ENCODE assay signal across 8 cellular contexts in genomic region chr1:26111530-26112406, GRCh38. TPM values are rescaled to one million over a fixed set of nuclear protein-coding genes. Genes with fewer than 3 reads are reported as not detected.
DNase-seq lines count a peak whose midpoint lies in the region; TF ChIP-seq lines count a peak whose summit lies in the region.

PDIK1L (plus strand) TSS chr1:26111824; CDS start chr1:26114309, 2,485 bp downstream.

- H3K36me3 ChIP-seq in neutrophil = no peaks in the 10 kb centered on the region
- H3K36me3 ChIP-seq in subcutaneous abdominal adipose tissue (ENCODE audit: control insufficient read depth in 5 of 5, insufficient read depth in 5 of 5, low read length in 5 of 5) = peaks cover 5 to 13% (median 7%) of the 10 kb centered on the region in 5 donors

- in situ Hi-C loops in SK-MEL-5 (cut with HindIII; ENCODE audit: low pct_unique_long_range_greater_than_20kb, low sequenced_read_pairs) = no loop called here

- peak within 1 kb of the TSS; percentile 94 for H3K27ac ChIP-seq in neutrophil
- peak within 1 kb of the TSS; percentile 69 for H3K27ac ChIP-seq in subcutaneous abdominal adipose tissue (ENCODE audit: low read depth, low read length)

- DNase-seq in GF-D8 (lab: John Stamatoyannopoulos, UW) = peak; percentile 85
- DNase-seq in HFF-Myc (ENCODE audit: extremely low read depth, low read depth) = peak; percentile 77
- DNase-seq in NAMALWA (ENCODE audit: low spot score) = peak; percentile 94
- peak; percentile 92 for DNase-seq in SK-MEL-5 (ENCODE audit: low read depth, low spot score)
- DNase-seq in activated naive CD4-positive, alpha-beta T cell (lab: John Stamatoyannopoulos, UW) = peak; percentile 88 to 95 (median 92)
- peak; percentile 94 for DNase-seq in foreskin melanocyte

- peak within 1 kb of the TSS; percentile 85 to 90 (median 86) for H3K9ac ChIP-seq in subcutaneous abdominal adipose tissue (ENCODE audit: low read length in 5 of 5)

- H3K4me1 ChIP-seq in neutrophil (ENCODE audit: control insufficient read depth in 1 of 2, insufficient read depth in 1 of 2, low read depth in 1 of 2, low read length in 1 of 2) = peaks cover 36 to 44% of the 10 kb centered on the region in 2 experiments
- peaks cover 3 to 22% (median 19%) of the 10 kb centered on the region in 5 donors for H3K4me1 ChIP-seq in subcutaneous abdominal adipose tissue (ENCODE audit: control insufficient read depth in 5 of 5, insufficient read depth in 5 of 5, low read length in 5 of 5)

- H3K9me3 ChIP-seq in neutrophil (no peaks in the 10 kb centered on the region), subcutaneous abdominal adipose tissue (ENCODE audit: control insufficient read depth in 5 of 5, low read length in 5 of 5) (no peaks in the 10 kb centered on the region)

- no peak for TF ChIP-seq CTCF in HFF-Myc (IDR thresholded peaks at IDR 0.05; ENCODE audit: low read depth, low read length, missing control alignments)
- no peak for TF ChIP-seq CTCF in neutrophil (IDR thresholded peaks at IDR 0.05)

- H3K27me3 ChIP-seq in neutrophil (no peaks in the 10 kb centered on the region), subcutaneous abdominal adipose tissue (ENCODE audit: control insufficient read depth in 5 of 5, insufficient read depth in 4 of 5, low read length in 5 of 5) (no peaks in the 10 kb centered on the region)

- H3K4me3 ChIP-seq in HFF-Myc (replicated peaks; ENCODE audit: low read depth, low read length) (peak within 1 kb of the TSS; percentile 83), neutrophil (ENCODE audit: low read depth in 1 of 2, low read length in 1 of 2) (peak within 1 kb of the TSS; percentile 98 to 99), subcutaneous abdominal adipose tissue (ENCODE audit: low read depth in 1 of 5, low read length in 5 of 5) (peak within 1 kb of the TSS; percentile 91 to 99 (median 97))

RNA-seq across cellular contexts. Expression of gene PDIK1L, which starts in this region (rescaled TPM):
- total RNA-seq in SK-MEL-5 (2014; rRNA removed; shearing (Covaris generic)) = 5.7 and 6.4 TPM in 2 replicates
- 3.9 and 8.0 TPM in 2 replicates for polyA plus RNA-seq in SK-MEL-5 (2015; cell fraction: cytosol; rRNA removed)
- 4.2 and 5.5 TPM in 2 replicates for polyA plus RNA-seq in SK-MEL-5 (2015; cell fraction: nucleus; rRNA removed)

Comparison
In these comparisons a context has a peak if more than half of its experiments do, and no peak if none do; other contexts are left out.
1. Peak in every context shown above with its lines: DNase-seq, H3K4me3 ChIP-seq and H3K27ac ChIP-seq.